ENCODE assay signal across 1 cellular context in the genomic region with DNA sequence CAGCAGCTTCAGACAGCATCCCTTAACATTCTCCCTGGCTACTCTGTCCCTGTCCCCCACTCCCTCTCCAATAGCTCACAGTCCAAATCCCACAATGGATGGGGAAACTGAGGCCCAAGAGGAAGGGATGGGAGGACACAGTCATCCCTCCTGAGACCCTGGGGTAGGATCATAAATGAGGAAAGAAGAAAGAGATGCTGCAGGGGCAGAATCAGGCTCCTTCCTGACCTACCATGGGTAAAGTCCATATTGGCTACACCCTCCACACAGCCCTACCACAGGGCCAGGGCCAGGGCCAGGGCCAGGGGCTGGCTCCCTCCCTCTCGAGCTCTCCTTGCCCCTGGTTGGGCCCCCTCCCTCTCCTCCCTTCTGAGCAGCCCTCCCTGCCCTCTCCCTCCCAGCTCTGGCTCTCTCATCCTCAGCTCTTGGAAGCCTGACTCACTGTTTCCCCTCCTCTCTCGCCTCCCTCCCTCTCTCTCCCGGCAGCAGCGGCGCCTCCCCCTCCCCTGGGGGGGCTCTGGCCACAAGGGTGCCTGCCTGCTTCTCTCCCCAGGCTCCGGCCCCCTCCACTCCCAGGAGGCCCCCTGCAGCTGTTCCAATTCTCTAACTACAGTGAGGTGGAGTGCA.
TF ChIP-seq lines count a peak whose summit lies in the region.

No MANE protein-coding gene starts in this region.

TF ChIP-seq in endothelial cell of umbilical vein, 7 proteins besides CTCF, POLR2A, EP300 and RAD21:
- TF ChIP-seq FOS (IDR thresholded peaks at IDR 0.05; ENCODE audit: borderline replicate concordance, insufficient read depth, low read length), result peak; percentile 60
- TF ChIP-seq EZH2 (IDR thresholded peaks at IDR 0.05; ENCODE audit: borderline replicate concordance, low read depth, low read length, severe bottlenecking), result no peak
- TF ChIP-seq GATA2 (IDR thresholded peaks at IDR 0.05; ENCODE audit: insufficient read depth, insufficient read length, low read depth, low read length), result no peak
- TF ChIP-seq, protein P1, sequence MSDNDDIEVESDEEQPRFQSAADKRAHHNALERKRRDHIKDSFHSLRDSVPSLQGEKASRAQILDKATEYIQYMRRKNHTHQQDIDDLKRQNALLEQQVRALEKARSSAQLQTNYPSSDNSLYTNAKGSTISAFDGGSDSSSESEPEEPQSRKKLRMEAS (IDR thresholded peaks at IDR 0.05; ENCODE audit: insufficient read depth, insufficient read length), result no peak
- no peak for TF ChIP-seq MYC (IDR thresholded peaks at IDR 0.05; ENCODE audit: low read depth, low read length)
- TF ChIP-seq POLR2AphosphoS5 (IDR thresholded peaks at IDR 0.05; ENCODE audit: insufficient read depth, low read depth, low read length), result peak; percentile 18
- peak; percentile 34 for TF ChIP-seq JUN (IDR thresholded peaks at IDR 0.05; ENCODE audit: borderline replicate concordance, insufficient read depth, insufficient read length, low read depth)
